Comparison of ENCODE assay signal across 8 cellular contexts in genomic region chrX:130916636-130917422, GRCh38. TPM values are rescaled to one million over a fixed set of nuclear protein-coding genes. Genes with fewer than 3 reads are reported as not detected.
A peak's percentile ranks its signal among the peaks of the same experiment; 100 is the strongest.
DNase-seq lines count a peak whose midpoint lies in the region; ATAC-seq and TF ChIP-seq lines count a peak whose summit lies in the region.

No MANE protein-coding gene starts in this region.

- H3K36me3 ChIP-seq in CD8-positive, alpha-beta T cell (ENCODE audit: insufficient read depth, low read length): no peaks in the 10 kb centered on the region
- H3K36me3 ChIP-seq in lung (ENCODE audit: control insufficient read depth in 2 of 2, insufficient read depth in 2 of 2, low read length in 2 of 2): no peaks in the 10 kb centered on the region

- H3K4me3 Mint-ChIP-seq in CD8-positive, alpha-beta T cell: no peak overlapping the region
- no peak overlapping the region for H3K4me3 Mint-ChIP-seq in T-helper 17 cell
- H3K4me3 Mint-ChIP-seq in chondrocyte (ENCODE audit: unreplicated experiment): no peak overlapping the region

- H3K27me3 Mint-ChIP-seq in CD8-positive, alpha-beta T cell (ENCODE audit: low read depth): no peaks in the 10 kb centered on the region
- H3K27me3 Mint-ChIP-seq in T-helper 17 cell (no peaks in the 10 kb centered on the region), chondrocyte (ENCODE audit: low read depth) (peaks cover 29% of the 10 kb centered on the region)

- no peak overlapping the region for H3K27ac ChIP-seq in CD8-positive, alpha-beta T cell (ENCODE audit: low read depth, low read length)
- no peak overlapping the region for H3K27ac ChIP-seq in lung (ENCODE audit: low read depth in 1 of 2, low read length in 1 of 2)

- DNase-seq in CD8-positive, alpha-beta T cell: peak in 6 of 7 experiments; percentile 0 to 57 (median 28)
- peak; percentile 64 for DNase-seq in NAMALWA (ENCODE audit: low spot score)
- peak in 2 of 3 donors; percentile 6 to 10 for DNase-seq in T-helper 17 cell
- no peak for DNase-seq in chondrocyte (ENCODE audit: low spot score)
- no peak for DNase-seq in lung (ENCODE audit: low spot score)
- DNase-seq in stimulated activated naive CD8-positive, alpha-beta T cell treated with anti-CD3 and anti-CD28 coated beads, Interleukin-15, Interleukin-2, amounts not matched to agents 100 U/mL and 50 U/mL, for 24 hours: peak; percentile 22
- DNase-seq in OCI-M2 (lab: John Stamatoyannopoulos, UW; ENCODE audit: unreplicated experiment): no peak

- CTCF ChIA-PET in CD8-positive, alpha-beta T cell (lab: Charles Lee): interaction anchor here (0.7 to 3.5 kb wide), 11 partner anchors 9 to 586 kb away, joined by 3 to 18 read pairs (median 4); partner anchors contain the start of gene ENOX2

- peak; percentile 55 for TF ChIP-seq CTCF in CD8-positive, alpha-beta T cell (IDR thresholded peaks at IDR 0.05)
- TF ChIP-seq CTCF in chondrocyte (IDR thresholded peaks at IDR 0.05) (peak; percentile 98), lung (IDR thresholded peaks at IDR 0.05; ENCODE audit: control extremely low read depth, extremely low read depth) (peak; percentile 57)

- WGBS in lung, 2 donors: 31 to 32% methylated on average over 6 to 7 of the region's 7 CpGs

- no peak overlapping the region for H3K27ac Mint-ChIP-seq in CD8-positive, alpha-beta T cell
- no peak overlapping the region for H3K27ac Mint-ChIP-seq in T-helper 17 cell
- no peak overlapping the region for H3K27ac Mint-ChIP-seq in chondrocyte (ENCODE audit: unreplicated experiment)

- no peaks in the 10 kb centered on the region for H3K9me3 ChIP-seq in CD8-positive, alpha-beta T cell (ENCODE audit: low read length)
- H3K9me3 ChIP-seq in T-helper 17 cell (ENCODE audit: control insufficient read depth, low read length, poor library complexity, severe bottlenecking) (no peaks in the 10 kb centered on the region), lung (ENCODE audit: control insufficient read depth in 2 of 2, insufficient read depth in 1 of 2, low read length in 1 of 2) (no peaks in the 10 kb centered on the region)

- no peaks in the 10 kb centered on the region for H3K27me3 ChIP-seq in CD8-positive, alpha-beta T cell (ENCODE audit: insufficient read depth, low read length)
- no peaks in the 10 kb centered on the region for H3K27me3 ChIP-seq in lung (ENCODE audit: control insufficient read depth, insufficient read depth)

- H3K4me3 ChIP-seq in CD8-positive, alpha-beta T cell (ENCODE audit: low read depth, low read length): no peak overlapping the region
- H3K4me3 ChIP-seq in lung: no peak overlapping the region

- H3K4me1 Mint-ChIP-seq in CD8-positive, alpha-beta T cell (ENCODE audit: low read depth): no peaks in the 10 kb centered on the region
- H3K4me1 Mint-ChIP-seq in T-helper 17 cell (peaks cover 2% of the 10 kb centered on the region), chondrocyte (ENCODE audit: low read depth) (no peaks in the 10 kb centered on the region)

- POLR2A ChIA-PET in CD8-positive, alpha-beta T cell (lab: Charles Lee): no interaction called here

- H3K9me3 Mint-ChIP-seq in CD8-positive, alpha-beta T cell: no peaks in the 10 kb centered on the region
- no peaks in the 10 kb centered on the region for H3K9me3 Mint-ChIP-seq in chondrocyte (ENCODE audit: low read depth)

- peak; percentile 58 for ATAC-seq in CD8-positive, alpha-beta T cell
- ATAC-seq in GM19023 (IDR thresholded peaks at IDR 0.05; ENCODE audit: unreplicated experiment): peak; percentile 67
- ATAC-seq in T-helper 17 cell: peak; percentile 49
- peak; percentile 27 for ATAC-seq in lung (ENCODE audit: insufficient read depth, low FRiP score)
- no peak for ATAC-seq in stimulated activated naive CD8-positive, alpha-beta T cell treated with anti-CD3 and anti-CD28 coated beads, Interleukin-15, Interleukin-2, amounts not matched to agents 100 U/mL and 50 U/mL, for 24 hours

- intact Hi-C loops in CD8-positive, alpha-beta T cell (cut with DNase I, micrococcal nuclease): loop anchor here (1.0 to 5.0 kb wide), 5 partner anchors 378 to 1316 kb away; no protein-coding TSS in a partner anchor

- no peaks in the 10 kb centered on the region for H3K4me1 ChIP-seq in CD8-positive, alpha-beta T cell (ENCODE audit: insufficient read depth, low read length)
- no peaks in the 10 kb centered on the region for H3K4me1 ChIP-seq in lung (ENCODE audit: control insufficient read depth in 2 of 2, insufficient read depth in 2 of 2, low read length in 2 of 2)

- no peaks in the 10 kb centered on the region for H3K36me3 Mint-ChIP-seq in CD8-positive, alpha-beta T cell
- no peaks in the 10 kb centered on the region for H3K36me3 Mint-ChIP-seq in T-helper 17 cell (ENCODE audit: low read depth)
- H3K36me3 Mint-ChIP-seq in chondrocyte (ENCODE audit: low read depth): no peaks in the 10 kb centered on the region

RNA-seq across cellular contexts. Expression of gene ENOX2, which starts 13.8 kb away (rescaled TPM):
- total RNA-seq in CD8-positive, alpha-beta T cell: 1 to 10 TPM; 4.0 to 4.6 TPM
- total RNA-seq in T-helper 17 cell (1 to 10 TPM; 7.3 to 9.8 TPM), chondrocyte (13.1 to 14.5 TPM (median 13.7 TPM) in 3 replicates), lung (10 to 100 TPM; 15.1 to 15.8 TPM)
- 1 to 10 TPM; 3.4 to 6.4 TPM for polyA plus RNA-seq in lung

Comparison
In these comparisons a context has a peak if more than half of its experiments do, and no peak if none do; other contexts are left out.
1. DNase-seq: peak in CD8-positive, alpha-beta T cell (6 of 7), NAMALWA (single experiment), T-helper 17 cell (2 of 3) and stimulated activated naive CD8-positive, alpha-beta T cell treated with anti-CD3 and anti-CD28 coated beads, Interleukin-15, Interleukin-2, amounts not matched to agents 100 U/mL and 50 U/mL, for 24 hours (single experiment); none in chondrocyte (single experiment), lung (single experiment) and OCI-M2 (single experiment).
2. Peak in every context shown above with its lines, with median percentiles within 50 percentile points of each other: CTCF ChIP-seq.